In the genomic region with DNA sequence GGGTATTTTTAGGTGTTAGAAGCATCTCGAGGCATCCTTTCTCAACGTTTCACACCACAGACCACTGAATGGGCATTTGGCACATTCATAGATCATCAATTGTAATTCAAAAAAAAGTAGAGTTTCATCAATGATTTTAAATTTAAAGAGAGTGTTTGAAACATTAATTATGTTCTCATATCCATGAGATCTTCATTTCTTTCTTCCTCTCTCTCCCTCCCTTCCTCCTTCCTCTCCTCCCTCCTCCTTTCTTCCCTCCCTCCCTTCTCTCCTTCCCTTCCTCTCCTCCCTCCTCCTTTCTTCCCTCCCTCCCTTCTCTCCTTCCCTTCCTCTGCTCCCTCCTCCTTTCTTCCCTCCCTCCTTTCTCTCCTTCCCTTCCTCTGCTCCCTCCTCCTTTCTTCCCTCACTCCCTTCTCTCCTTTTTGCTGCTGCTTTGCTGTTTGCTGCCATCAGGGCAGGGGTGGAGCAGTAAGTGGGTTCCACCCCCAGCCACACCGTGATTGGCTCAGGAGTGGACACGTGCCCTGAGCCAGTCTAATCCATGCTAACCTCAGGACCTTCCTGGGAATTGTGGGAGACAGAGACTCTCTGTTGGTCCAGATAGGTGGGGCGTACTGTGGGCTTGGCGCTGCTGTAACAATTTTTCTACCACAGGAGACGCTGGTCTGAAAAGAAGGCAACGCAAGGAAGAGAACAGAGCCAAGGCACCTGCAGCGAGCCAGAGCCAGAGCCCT, we compare ENCODE assay signal across 8 cellular contexts. TPM values are rescaled to one million over a fixed set of nuclear protein-coding genes. Genes with fewer than 3 reads are reported as not detected.
DNase-seq lines count a peak whose midpoint lies in the region; ATAC-seq, FAIRE-seq and TF ChIP-seq lines count a peak whose summit lies in the region.

No MANE protein-coding gene starts in this region.

- peak overlapping the region; percentile 83 for H3K4me2 ChIP-seq in PC-9

- DNase-seq in HEK293T (ENCODE audit: extremely low spot score) = peak; percentile 94
- peak; percentile 83 to 89 for DNase-seq in PC-9
- DNase-seq in epithelial cell of esophagus (ENCODE audit: low read depth) = peak; percentile 55
- no peak for DNase-seq in GM19239 (ENCODE audit: insufficient read length, low spot score)

- no TSS peak for BruUV-seq in PC-9 (replicated peaks; lab: Mats Ljungman, UMichigan)

- peak; percentile 50; the same call in 1 of the 2 replicates for TF ChIP-seq CTCF in PC-9 (conservative IDR thresholded peaks at IDR 0.05)
- TF ChIP-seq CTCF in epithelial cell of esophagus (IDR thresholded peaks at IDR 0.05; ENCODE audit: insufficient read depth, low read depth, low read length, missing control alignments) = peak; percentile 32

- peak overlapping the region; percentile 49 to 58 for H3K9ac ChIP-seq in mucosa of rectum (ENCODE audit: low read depth in 1 of 2, low read length in 2 of 2)

- H3K9me2 ChIP-seq in PC-9 (ENCODE audit: insufficient read depth) = no peaks in the 10 kb centered on the region

- ATAC-seq in GM18511 (IDR thresholded peaks at IDR 0.05; ENCODE audit: unreplicated experiment) (no peak), HG03108 (IDR thresholded peaks at IDR 0.05; ENCODE audit: unreplicated experiment) (no peak), GM21423 (IDR thresholded peaks at IDR 0.05; ENCODE audit: unreplicated experiment) (no peak)

- peak overlapping the region; percentile 49 for H2AFZ ChIP-seq in PC-9

- intact Hi-C loops in PC-9 (cut with micrococcal nuclease; ENCODE audit: unreplicated experiment) = loop anchor here (1.0 to 5.0 kb wide), 3 partner anchors 40 to 156 kb away; no protein-coding TSS in a partner anchor

- H3K4me3 ChIP-seq in PC-9 = peak overlapping the region; percentile 51
- H3K4me3 ChIP-seq in epithelial cell of esophagus (ENCODE audit: low read length) = no peak overlapping the region
- peak overlapping the region; percentile 49 to 64 for H3K4me3 ChIP-seq in mucosa of rectum (ENCODE audit: low read length in 2 of 2)

- H3K27ac ChIP-seq in PC-9 (peak overlapping the region; percentile 92), mucosa of rectum (ENCODE audit: low read depth in 2 of 2, low read length in 2 of 2) (peak overlapping the region; percentile 84 to 93)

- peaks cover 58% of the 10 kb centered on the region for H3K4me1 ChIP-seq in PC-9 (replicated peaks; ENCODE audit: insufficient read depth)
- H3K4me1 ChIP-seq in mucosa of rectum (ENCODE audit: control insufficient read depth in 2 of 2, insufficient read depth in 2 of 2, low read length in 2 of 2) = peaks cover 45 to 48% of the 10 kb centered on the region in 2 donors

- H3K36me3 ChIP-seq in PC-9 (ENCODE audit: low read depth) (no peaks in the 10 kb centered on the region), mucosa of rectum (ENCODE audit: control insufficient read depth in 2 of 2, insufficient read depth in 2 of 2, low read length in 2 of 2) (no peaks in the 10 kb centered on the region)

- no peak for FAIRE-seq in GM19239 (lab: Jason Lieb, UNC)

- H3K27me3 ChIP-seq in PC-9 (ENCODE audit: insufficient read depth, low read depth) = no peaks in the 10 kb centered on the region
- no peaks in the 10 kb centered on the region for H3K27me3 ChIP-seq in mucosa of rectum (ENCODE audit: control insufficient read depth in 2 of 2, insufficient read depth in 2 of 2, low read length in 2 of 2)

- H4K20me1 ChIP-seq in PC-9 (ENCODE audit: insufficient read depth) = no peaks in the 10 kb centered on the region

- H3K79me2 ChIP-seq in PC-9 (ENCODE audit: low read depth) = no peaks in the 10 kb centered on the region

- H3K9me3 ChIP-seq in PC-9 (ENCODE audit: insufficient read depth, low read depth) = no peaks in the 10 kb centered on the region
- H3K9me3 ChIP-seq in mucosa of rectum (ENCODE audit: control insufficient read depth in 2 of 2, low read length in 2 of 2) = no peaks in the 10 kb centered on the region

- peaks cover 56% of the 10 kb centered on the region for H3F3A ChIP-seq in PC-9 (ENCODE audit: insufficient read depth, low read depth)

- CTCF ChIA-PET in HEK293T (lab: Yijun Ruan, JAX) (interaction anchor here (0.6 to 1.4 kb wide), 3 partner anchors 54 to 884 kb away, joined by 4 to 5 read pairs (median 5); no protein-coding TSS in a partner anchor), PC-9 (lab: Charles Lee) (interaction anchor here (0.7 to 1.6 kb wide), 3 partner anchors 18 to 605 kb away, joined by 3 to 11 read pairs (median 8); partner anchors contain the start of gene CBX6)

- POLR2A ChIA-PET in HEK293T (lab: Yijun Ruan, JAX) (interaction anchor here (1.1 to 1.3 kb wide), 5 partner anchors 15 to 53 kb away, joined by 3 to 6 read pairs (median 4); partner anchors contain the start of gene CBX6), PC-9 (lab: Charles Lee; ENCODE audit: unreplicated experiment) (interaction anchor here (0.6 to 0.9 kb wide), 3 partner anchors 40 to 54 kb away, joined by 3 to 5 read pairs (median 5); no protein-coding TSS in a partner anchor)

TF ChIP-seq in HEK293T, 16 proteins besides CTCF, POLR2A, EP300 and RAD21:
- TF ChIP-seq HDGF (IDR thresholded peaks at IDR 0.05; ENCODE audit: borderline replicate concordance) (no peak), CTBP1 (IDR thresholded peaks at IDR 0.05; ENCODE audit: borderline replicate concordance) (no peak), BHLHE40 (IDR thresholded peaks at IDR 0.05; ENCODE audit: borderline replicate concordance) (no peak), SP1 (IDR thresholded peaks at IDR 0.05) (no peak), ELF4 (IDR thresholded peaks at IDR 0.05) (no peak), FOXK2 (IDR thresholded peaks at IDR 0.05) (no peak), TARDBP (IDR thresholded peaks at IDR 0.05) (no peak), FOXA1 (IDR thresholded peaks at IDR 0.05) (no peak), FOXM1 (IDR thresholded peaks at IDR 0.05; ENCODE audit: borderline replicate concordance) (no peak)

RNA-seq across cellular contexts. Expression of gene APOBEC3A, which starts 33.8 kb away (rescaled TPM):
- not detected in 2 replicates for total RNA-seq in PC-9 (2021)

RNA-seq across cellular contexts. Expression of gene CBX6, which starts 51.6 kb away (rescaled TPM):
- total RNA-seq in PC-9 (2021) = 131 and 136 TPM in 2 replicates

RNA-seq across cellular contexts. Expression of gene APOBEC3B, which starts 58.5 kb away (rescaled TPM):
- total RNA-seq in PC-9 (2021) = 66.5 and 83.6 TPM in 2 replicates
